In genomic region chr1:64302971-64303370, GRCh38 we compare ENCODE assay signal across 27 cellular contexts.
DNase-seq lines count a peak whose midpoint lies in the region; ATAC-seq and TF ChIP-seq lines count a peak whose summit lies in the region.
"Had no signal": no experiment of that assay in that cellular context is flagged by ENCODE, and none has a peak within 500 bp of the region (broad histone marks: within the 10 kb centered on the region; RNA-seq: fewer than 3 reads in every experiment).

No MANE protein-coding gene starts in this region.

- no peaks in the 10 kb centered on the region for H4K20me1 ChIP-seq in fibroblast of lung (ENCODE audit: control insufficient read depth, extremely low read depth, insufficient read depth, low read length)

- no peaks in the 10 kb centered on the region for H3K27me3 ChIP-seq in BJ (ENCODE audit: control insufficient read depth, insufficient read depth, low read length)
- no peaks in the 10 kb centered on the region for H3K27me3 ChIP-seq in Panc1 (ENCODE audit: control insufficient read depth, insufficient read depth, low read length)
- no peaks in the 10 kb centered on the region for H3K27me3 ChIP-seq in fibroblast of lung (ENCODE audit: control insufficient read depth, insufficient read depth, low read length)
- H3K27me3 ChIP-seq: esophagus squamous epithelium had no signal

- H3K9ac ChIP-seq in fibroblast of lung (ENCODE audit: insufficient read depth, low read length) = no peak overlapping the region

- no peaks in the 10 kb centered on the region for H3K4me1 Mint-ChIP-seq in activated T-cell treated with anti-CD3 and anti-CD28 coated beads, Interleukin-2, amount 50 U/mL, for 72 hours (ENCODE audit: low read depth)
- H3K4me1 Mint-ChIP-seq: CD4-positive, alpha-beta memory T cell; neural crest cell; stimulated activated memory B cell treated with anti-CD40 and anti-IgM and Interleukin-4, amounts not matched to agents 10 μg/mL and 1 μg/mL and 100 μg/mL, for 72 hours had no signal

- H3K9me3 ChIP-seq in Panc1 (ENCODE audit: control insufficient read depth, insufficient read depth, low read depth, low read length) (peaks cover 2% of the 10 kb centered on the region; the same call in 1 of the 2 replicates), fibroblast of lung (ENCODE audit: control insufficient read depth, insufficient read depth, low read depth, low read length) (no peaks in the 10 kb centered on the region)
- H3K9me3 ChIP-seq: esophagus squamous epithelium, heart right ventricle, mucosa of descending colon, thoracic aorta had no signal

- H3K79me2 ChIP-seq in fibroblast of lung (ENCODE audit: control insufficient read depth, insufficient read depth, low read length) = no peaks in the 10 kb centered on the region

- H3K4me1 ChIP-seq in Panc1 (ENCODE audit: control insufficient read depth, insufficient read depth, low read length) (no peaks in the 10 kb centered on the region), fibroblast of lung (ENCODE audit: control insufficient read depth, extremely low read depth, insufficient read depth, low read length) (no peaks in the 10 kb centered on the region)
- H3K4me1 ChIP-seq: heart right ventricle had no signal

- no peaks in the 10 kb centered on the region for H3K36me3 Mint-ChIP-seq in activated T-cell treated with anti-CD3 and anti-CD28 coated beads, Interleukin-2, amount 50 U/mL, for 72 hours (ENCODE audit: insufficient read depth in 2 of 2)
- H3K36me3 Mint-ChIP-seq: CD4-positive, alpha-beta memory T cell; stimulated activated memory B cell treated with anti-CD40 and anti-IgM and Interleukin-4, amounts not matched to agents 10 μg/mL and 1 μg/mL and 100 μg/mL, for 72 hours had no signal

- peak; percentile 66 for DNase-seq in BJ (ENCODE audit: low read depth)
- DNase-seq in HCEC 1CT = peak; percentile 37
- DNase-seq in Panc1 (ENCODE audit: low read depth, low spot score) = no peak
- peak; percentile 37 to 73 for DNase-seq in fibroblast of lung (ENCODE audit: low read depth in 2 of 2)
- no peak for DNase-seq in activated effector memory CD4-positive, alpha-beta T cell treated with anti-CD3 and anti-CD28 coated beads, Interleukin-2, amount 50 U/mL, for 16 hours
- DNase-seq in activated T-cell treated with anti-CD3 and anti-CD28 coated beads, Interleukin-2, amount 50 U/mL, for 72 hours = no peak
- DNase-seq: activated CD4-positive, alpha-beta T cell treated with anti-CD3 and anti-CD28 coated beads, Interleukin-2, amount 50 U/mL, for 1 hour; activated CD8-positive, alpha-beta memory T cell treated with anti-CD3 and anti-CD28 coated beads, Interleukin-2, amount 50 U/mL, for 4 hours; activated effector memory CD4-positive, alpha-beta T cell treated with Interleukin-2 at 50 U/mL for 16 hours; amygdala; CD4-positive, alpha-beta memory T cell; effector CD8-positive, alpha-beta T cell; esophagus squamous epithelium; H7; heart right ventricle; left ventricle myocardium superior; mucosa of descending colon; NCI-H1417; NCI-H2107; OCI-M1; T-helper 2 cell; WERI-Rb-1 had no signal

- in situ Hi-C loops in Panc1 (cut with HindIII; ENCODE audit: low pct_unique_long_range_greater_than_20kb, low sequenced_read_pairs) = no loop called here

- POLR2A ChIA-PET in BJ (lab: Charles Lee) = interaction anchor here (0.5 to 0.6 kb wide), 2 partner anchors 11 to 32 kb away, joined by 3 to 18 read pairs; no protein-coding TSS in a partner anchor
- POLR2A ChIA-PET in Panc1 (lab: Charles Lee) = no interaction called here

- H2AFZ ChIP-seq in fibroblast of lung (ENCODE audit: low read length) = no peak overlapping the region

- H3K36me3 ChIP-seq in BJ (ENCODE audit: control insufficient read depth, insufficient read depth, low read length) = no peaks in the 10 kb centered on the region
- no peaks in the 10 kb centered on the region for H3K36me3 ChIP-seq in Panc1 (ENCODE audit: control insufficient read depth, insufficient read depth, low read length)
- H3K36me3 ChIP-seq in fibroblast of lung (ENCODE audit: control insufficient read depth, insufficient read depth, low read length) = no peaks in the 10 kb centered on the region
- H3K36me3 ChIP-seq: esophagus squamous epithelium, heart right ventricle, thoracic aorta, WERI-Rb-1 had no signal

- intact Hi-C loops in Panc1 (cut with micrococcal nuclease; ENCODE audit: unreplicated experiment) = no loop called here

- no peak overlapping the region for H3K4me3 Mint-ChIP-seq in activated T-cell treated with anti-CD3 and anti-CD28 coated beads, Interleukin-2, amount 50 U/mL, for 72 hours
- H3K4me3 Mint-ChIP-seq: CD4-positive, alpha-beta memory T cell; neural crest cell; stimulated activated memory B cell treated with anti-CD40 and anti-IgM and Interleukin-4, amounts not matched to agents 10 μg/mL and 1 μg/mL and 100 μg/mL, for 72 hours had no signal

- CTCF ChIA-PET in BJ (lab: Yijun Ruan, JAX) (interaction anchor here (0.6 to 1.4 kb wide), 2 partner anchors 34 to 477 kb away, joined by 3 read pairs; no protein-coding TSS in a partner anchor), Panc1 (lab: Charles Lee) (no interaction called here)

- H3K27ac ChIP-seq in Panc1 (ENCODE audit: low read length) (no peak overlapping the region), fibroblast of lung (ENCODE audit: insufficient read depth, low read length) (no peak overlapping the region)
- H3K27ac ChIP-seq: esophagus squamous epithelium, heart right ventricle, thoracic aorta, WERI-Rb-1 had no signal

- H3K27me3 Mint-ChIP-seq in activated T-cell treated with anti-CD3 and anti-CD28 coated beads, Interleukin-2, amount 50 U/mL, for 72 hours (ENCODE audit: low read depth) = peaks cover 11% of the 10 kb centered on the region

- TF ChIP-seq CTCF in BJ (IDR thresholded peaks at IDR 0.05; ENCODE audit: insufficient read depth, low read depth, low read length) (no peak), Panc1 (IDR thresholded peaks at IDR 0.05) (no peak), fibroblast of lung (conservative IDR thresholded peaks at IDR 0.05 in 1 of 2, IDR thresholded peaks at IDR 0.05 in 1 of 2; ENCODE audit: low read depth in 1 of 2, low read length in 2 of 2) (no peak)

- no peak overlapping the region for H3K27ac Mint-ChIP-seq in activated T-cell treated with anti-CD3 and anti-CD28 coated beads, Interleukin-2, amount 50 U/mL, for 72 hours
- H3K27ac Mint-ChIP-seq: CD4-positive, alpha-beta memory T cell; progenitor cell of endocrine pancreas; stimulated activated memory B cell treated with anti-CD40 and anti-IgM and Interleukin-4, amounts not matched to agents 10 μg/mL and 1 μg/mL and 100 μg/mL, for 72 hours had no signal

- H3K4me2 ChIP-seq in fibroblast of lung (ENCODE audit: extremely low read depth, insufficient read depth, low read length) = no peak overlapping the region

- H3K9me3 Mint-ChIP-seq in activated T-cell treated with anti-CD3 and anti-CD28 coated beads, Interleukin-2, amount 50 U/mL, for 72 hours = no peaks in the 10 kb centered on the region
- H3K9me3 Mint-ChIP-seq: neural crest cell; stimulated activated memory B cell treated with anti-CD40 and anti-IgM and Interleukin-4, amounts not matched to agents 10 μg/mL and 1 μg/mL and 100 μg/mL, for 72 hours had no signal

- no TSS peak for BruUV-seq in Panc1 (replicated peaks; lab: Mats Ljungman, UMichigan)

- H3K4me3 ChIP-seq in BJ (ENCODE audit: low read depth, low read length) (no peak overlapping the region), Panc1 (ENCODE audit: low read depth in 2 of 2, low read length in 2 of 2) (no peak overlapping the region), fibroblast of lung (replicated peaks in 1 of 4; ENCODE audit: control extremely low read depth in 1 of 4, insufficient read depth in 1 of 4, low read depth in 3 of 4, low read length in 4 of 4) (no peak overlapping the region)
- H3K4me3 ChIP-seq: esophagus squamous epithelium, heart right ventricle, mucosa of descending colon, thoracic aorta had no signal

- ATAC-seq in Panc1 (peak; percentile 74), HG02970 (IDR thresholded peaks at IDR 0.05; ENCODE audit: low FRiP score, unreplicated experiment) (no peak)
- ATAC-seq in activated T-cell treated with anti-CD3 and anti-CD28 coated beads, Interleukin-2, amount 50 U/mL, for 72 hours (replicated peaks in 1 of 2) = no peak
- ATAC-seq: heart right ventricle; left ventricle myocardium superior; mucosa of descending colon; stimulated activated memory B cell treated with anti-CD40 and anti-IgM and Interleukin-4, amounts not matched to agents 10 μg/mL and 1 μg/mL and 100 μg/mL, for 72 hours had no signal

Comparison
In these comparisons a context has a peak if more than half of its experiments do, and no peak if none do; other contexts are left out.
1. DNase-seq: peak in BJ (single experiment), HCEC 1CT (single experiment) and fibroblast of lung (2 of 2); none in Panc1 (single experiment), activated effector memory CD4-positive, alpha-beta T cell treated with anti-CD3 and anti-CD28 coated beads, Interleukin-2, amount 50 U/mL, for 16 hours (single experiment) and activated T-cell treated with anti-CD3 and anti-CD28 coated beads, Interleukin-2, amount 50 U/mL, for 72 hours (0 of 2).